In genomic region chr19:41883821-41884733, GRCh38 we compare ENCODE assay signal across 1 cellular context.
A peak's percentile ranks its signal among the peaks of the same experiment; 100 is the strongest.
TF ChIP-seq lines count a peak whose summit lies in the region.

No MANE protein-coding gene starts in this region.

TF ChIP-seq in HepG2, 621 proteins besides CTCF, POLR2A, EP300 and RAD21 (continued from another document and continues in another):
- TF ChIP-seq RAD51 (IDR thresholded peaks at IDR 0.05; ENCODE audit: borderline replicate concordance) (no peak), BCL6 (CRISPR knock-in tag; IDR thresholded peaks at IDR 0.05) (peak; percentile 58; the same call in 1 of the 2 replicates), RXRB (CRISPR knock-in tag; IDR thresholded peaks at IDR 0.05; ENCODE audit: borderline replicate concordance) (peak; percentile 84), ZNF816 (CRISPR knock-in tag; IDR thresholded peaks at IDR 0.05; ENCODE audit: borderline replicate concordance) (no peak), MED8 (CRISPR knock-in tag; IDR thresholded peaks at IDR 0.05; ENCODE audit: insufficient replicate concordance) (no peak), ZNF275 (CRISPR knock-in tag; IDR thresholded peaks at IDR 0.05; ENCODE audit: borderline replicate concordance) (peak; percentile 80; the same call in 1 of the 2 replicates), JARID2 (CRISPR knock-in tag; IDR thresholded peaks at IDR 0.05; ENCODE audit: insufficient replicate concordance) (no peak), PHF20 (CRISPR knock-in tag; IDR thresholded peaks at IDR 0.05) (peak; percentile 94), FOXM1 (CRISPR knock-in tag; IDR thresholded peaks at IDR 0.05) (no peak), ZNF234 (CRISPR knock-in tag; conservative IDR thresholded peaks at IDR 0.05) (no peak), ZNF382 (CRISPR knock-in tag; IDR thresholded peaks at IDR 0.05; ENCODE audit: borderline replicate concordance) (no peak), SIX4 (CRISPR knock-in tag; IDR thresholded peaks at IDR 0.05) (peak; percentile 63; the same call in 1 of the 2 replicates), KLF16 (CRISPR knock-in tag; IDR thresholded peaks at IDR 0.05) (peak in 1 of 2 experiments; percentile 96; a peak in 2 of 4 replicates), FOXK1 (CRISPR knock-in tag; IDR thresholded peaks at IDR 0.05; ENCODE audit: borderline replicate concordance, low read depth) (peak; percentile 86), CERS6 (CRISPR knock-in tag; IDR thresholded peaks at IDR 0.05) (no peak), FUBP1 (CRISPR knock-in tag; IDR thresholded peaks at IDR 0.05; ENCODE audit: borderline replicate concordance) (no peak), ZNF710 (CRISPR knock-in tag; IDR thresholded peaks at IDR 0.05; ENCODE audit: borderline replicate concordance) (no peak; the same call in 1 of the 2 replicates), ZNF30 (CRISPR knock-in tag; IDR thresholded peaks at IDR 0.05) (no peak), RXRA (CRISPR knock-in tag; IDR thresholded peaks at IDR 0.05) (peak; percentile 71), ZNF512 (CRISPR knock-in tag; IDR thresholded peaks at IDR 0.05) (no peak), ZNF674 (CRISPR knock-in tag; IDR thresholded peaks at IDR 0.05; ENCODE audit: low read depth) (no peak), ZBTB21 (CRISPR knock-in tag; IDR thresholded peaks at IDR 0.05) (no peak), ZNF333 (CRISPR knock-in tag; IDR thresholded peaks at IDR 0.05; ENCODE audit: borderline replicate concordance) (no peak), HOXD1 (CRISPR knock-in tag; IDR thresholded peaks at IDR 0.05) (peak; percentile 80; the same call in 1 of the 2 replicates), ZNF839 (CRISPR knock-in tag; IDR thresholded peaks at IDR 0.05; ENCODE audit: borderline replicate concordance) (no peak), THAP7 (CRISPR knock-in tag; IDR thresholded peaks at IDR 0.05) (peak; percentile 42; the same call in 1 of the 2 replicates), ZNF766 (CRISPR knock-in tag; IDR thresholded peaks at IDR 0.05; ENCODE audit: borderline replicate concordance) (no peak), HES4 (CRISPR knock-in tag; IDR thresholded peaks at IDR 0.05; ENCODE audit: borderline replicate concordance) (no peak), RORA (CRISPR knock-in tag; IDR thresholded peaks at IDR 0.05) (no peak), THAP11 (CRISPR knock-in tag; IDR thresholded peaks at IDR 0.05) (peak; percentile 96), ZBTB37 (CRISPR knock-in tag; IDR thresholded peaks at IDR 0.05) (0 out of 2 replicates have a peak, but pooled peaks have one; percentile 1), ZNF530 (CRISPR knock-in tag; IDR thresholded peaks at IDR 0.05; ENCODE audit: low read depth) (no peak), ZNF891 (CRISPR knock-in tag; IDR thresholded peaks at IDR 0.05) (0 out of 2 replicates have a peak, but pooled peaks have one; percentile 22), DNMT3B (CRISPR knock-in tag; conservative IDR thresholded peaks at IDR 0.05) (peak; percentile 81), HCFC1 (IDR thresholded peaks at IDR 0.05; ENCODE audit: low read depth, low read length) (peak; percentile 69), ZNF646 (CRISPR knock-in tag; IDR thresholded peaks at IDR 0.05) (no peak), AGO2 (optimal IDR thresholded peaks at IDR 0.05; ENCODE audit: low read depth, low read length) (peak; percentile 79), MTA1 (CRISPR knock-in tag; IDR thresholded peaks at IDR 0.05; ENCODE audit: borderline replicate concordance) (no peak; the same call in 1 of the 2 replicates), MIXL1 (CRISPR knock-in tag; IDR thresholded peaks at IDR 0.05) (no peak), MXI1 (IDR thresholded peaks at IDR 0.05; ENCODE audit: borderline replicate concordance, low read depth, low read length) (peak; percentile 70; the same call in 1 of the 3 replicates), FOXO1 (CRISPR knock-in tag; IDR thresholded peaks at IDR 0.05) (0 out of 2 replicates have a peak, but pooled peaks have one; percentile 59)
